ENCODE assay signal across 16 cellular contexts in genomic region chr3:145898487-145898886, GRCh38.
A peak's percentile ranks its signal among the peaks of the same experiment; 100 is the strongest.
DNase-seq lines count a peak whose midpoint lies in the region; ATAC-seq and TF ChIP-seq lines count a peak whose summit lies in the region.
"Had no signal": no experiment of that assay in that cellular context is flagged by ENCODE, and none has a peak within 500 bp of the region (broad histone marks: within the 10 kb centered on the region; RNA-seq: fewer than 3 reads in every experiment).

No MANE protein-coding gene starts in this region.

- H3K27me3 ChIP-seq in right atrium auricular region (no peaks in the 10 kb centered on the region), thoracic aorta (replicated peaks; ENCODE audit: insufficient read depth) (no peaks in the 10 kb centered on the region), upper lobe of right lung (no peaks in the 10 kb centered on the region)

- ATAC-seq in Right ventricle myocardium superior (ENCODE audit: poor library complexity): peak; percentile 61
- ATAC-seq in HG03095 (IDR thresholded peaks at IDR 0.05; ENCODE audit: unreplicated experiment): peak; percentile 38
- ATAC-seq in thoracic aorta (ENCODE audit: insufficient number of reproducible peaks, low FRiP score, low read depth): peak; percentile 34
- no peak for ATAC-seq in upper lobe of right lung
- ATAC-seq: effector memory CD8-positive, alpha-beta T cell; naive thymus-derived CD8-positive, alpha-beta T cell; stimulated activated naive CD8-positive, alpha-beta T cell treated with anti-CD3 and anti-CD28 coated beads, Interleukin-15, Interleukin-2, amounts not matched to agents 100 U/mL and 50 U/mL, for 24 hours had no signal

- no peak overlapping the region for H3K27ac ChIP-seq in right atrium auricular region
- no peak overlapping the region for H3K27ac ChIP-seq in thoracic aorta
- H3K27ac ChIP-seq in upper lobe of right lung: no peak overlapping the region

- H3K4me1 ChIP-seq in right atrium auricular region (no peaks in the 10 kb centered on the region), thoracic aorta (ENCODE audit: control insufficient read depth in 1 of 2, low read depth in 2 of 2) (peaks cover 2 to 13% of the 10 kb centered on the region in 2 donors), upper lobe of right lung (no peaks in the 10 kb centered on the region)

- no peaks in the 10 kb centered on the region for H3K36me3 Mint-ChIP-seq in type B pancreatic cell
- H3K36me3 Mint-ChIP-seq: activated naive CD4-positive, alpha-beta T cell treated with anti-CD3 and anti-CD28 coated beads, Interleukin-2, amount 10 ng/mL, durations not matched to agents 7 days and 5 days; naive thymus-derived CD8-positive, alpha-beta T cell had no signal

- no peak overlapping the region for H3K27ac Mint-ChIP-seq in type B pancreatic cell
- H3K27ac Mint-ChIP-seq: activated CD4-positive, alpha-beta T cell treated with anti-CD3 and anti-CD28 coated beads, Interleukin-2, amount 10 ng/mL, durations not matched to agents 7 days and 5 days; activated naive CD4-positive, alpha-beta T cell treated with anti-CD3 and anti-CD28 coated beads, Interleukin-2, amount 10 ng/mL, durations not matched to agents 7 days and 5 days; effector memory CD8-positive, alpha-beta T cell; naive thymus-derived CD8-positive, alpha-beta T cell had no signal

- H3K9me3 ChIP-seq in right atrium auricular region: no peaks in the 10 kb centered on the region
- no peaks in the 10 kb centered on the region for H3K9me3 ChIP-seq in thoracic aorta
- H3K9me3 ChIP-seq in upper lobe of right lung: no peaks in the 10 kb centered on the region

- H3K9me3 Mint-ChIP-seq in type B pancreatic cell: no peaks in the 10 kb centered on the region
- H3K9me3 Mint-ChIP-seq: activated CD4-positive, alpha-beta T cell treated with anti-CD3 and anti-CD28 coated beads, Interleukin-2, amount 10 ng/mL, durations not matched to agents 7 days and 5 days had no signal

- intact Hi-C loops in Right ventricle myocardium superior (cut with DNase I): no loop called here
- intact Hi-C loops in upper lobe of right lung (cut with DNase I): no loop called here

- peaks cover 7% of the 10 kb centered on the region for H3K4me1 Mint-ChIP-seq in type B pancreatic cell (ENCODE audit: unreplicated experiment)
- H3K4me1 Mint-ChIP-seq: activated CD4-positive, alpha-beta T cell treated with anti-CD3 and anti-CD28 coated beads, Interleukin-2, amount 10 ng/mL, durations not matched to agents 7 days and 5 days; activated naive CD4-positive, alpha-beta T cell treated with anti-CD3 and anti-CD28 coated beads, Interleukin-2, amount 10 ng/mL, durations not matched to agents 7 days and 5 days; naive thymus-derived CD8-positive, alpha-beta T cell had no signal

- no peak overlapping the region for H3K4me3 Mint-ChIP-seq in type B pancreatic cell
- H3K4me3 Mint-ChIP-seq: activated CD4-positive, alpha-beta T cell treated with anti-CD3 and anti-CD28 coated beads, Interleukin-2, amount 10 ng/mL, durations not matched to agents 7 days and 5 days; activated naive CD4-positive, alpha-beta T cell treated with anti-CD3 and anti-CD28 coated beads, Interleukin-2, amount 10 ng/mL, durations not matched to agents 7 days and 5 days; effector memory CD8-positive, alpha-beta T cell; naive thymus-derived CD8-positive, alpha-beta T cell had no signal

- H3K27me3 Mint-ChIP-seq in type B pancreatic cell: no peaks in the 10 kb centered on the region
- H3K27me3 Mint-ChIP-seq: activated CD4-positive, alpha-beta T cell treated with anti-CD3 and anti-CD28 coated beads, Interleukin-2, amount 10 ng/mL, durations not matched to agents 7 days and 5 days; activated naive CD4-positive, alpha-beta T cell treated with anti-CD3 and anti-CD28 coated beads, Interleukin-2, amount 10 ng/mL, durations not matched to agents 7 days and 5 days; effector memory CD8-positive, alpha-beta T cell; naive thymus-derived CD8-positive, alpha-beta T cell had no signal

- no peak for TF ChIP-seq CTCF in right atrium auricular region (IDR thresholded peaks at IDR 0.05)
- no peak for TF ChIP-seq CTCF in choroid plexus epithelial cell (conservative IDR thresholded peaks at IDR 0.05; ENCODE audit: low read depth, low read length)
- TF ChIP-seq CTCF in thoracic aorta (IDR thresholded peaks at IDR 0.05): no peak
- TF ChIP-seq CTCF in type B pancreatic cell (conservative IDR thresholded peaks at IDR 0.05): no peak
- TF ChIP-seq CTCF in upper lobe of right lung (IDR thresholded peaks at IDR 0.05): no peak

- DNase-seq in Right ventricle myocardium superior (no peak), right atrium auricular region (ENCODE audit: low spot score) (no peak), choroid plexus epithelial cell (ENCODE audit: low read depth) (peak; percentile 36), thoracic aorta (ENCODE audit: low spot score) (no peak), type B pancreatic cell (ENCODE audit: extremely low spot score, unreplicated experiment) (no peak), upper lobe of right lung (no peak), putamen (ENCODE audit: low spot score) (no peak)
- DNase-seq: 8988T; activated CD4-positive, alpha-beta T cell treated with anti-CD3 and anti-CD28 coated beads, Interleukin-2, amount 10 ng/mL, durations not matched to agents 7 days and 5 days; activated naive CD4-positive, alpha-beta T cell treated with anti-CD3 and anti-CD28 coated beads, Interleukin-2, amount 10 ng/mL, durations not matched to agents 7 days and 5 days; DMS79 treated with DMSO at 0.1 percent for 48 hours; effector memory CD8-positive, alpha-beta T cell; naive thymus-derived CD8-positive, alpha-beta T cell; NCI-H446 treated with DMSO at 0.1 percent for 48 hours; stimulated activated naive CD8-positive, alpha-beta T cell treated with anti-CD3 and anti-CD28 coated beads, Interleukin-15, Interleukin-2, amounts not matched to agents 100 U/mL and 50 U/mL, for 24 hours had no signal

- H3K4me3 ChIP-seq in right atrium auricular region: peak overlapping the region in 1 of 2 donors; percentile 8
- H3K4me3 ChIP-seq in choroid plexus epithelial cell (ENCODE audit: low read depth, low read length): no peak overlapping the region
- H3K4me3 ChIP-seq in thoracic aorta: peak overlapping the region; percentile 40
- no peak overlapping the region for H3K4me3 ChIP-seq in upper lobe of right lung

- H3K36me3 ChIP-seq in right atrium auricular region (no peaks in the 10 kb centered on the region), thoracic aorta (no peaks in the 10 kb centered on the region), upper lobe of right lung (no peaks in the 10 kb centered on the region)
